In the genomic region with DNA sequence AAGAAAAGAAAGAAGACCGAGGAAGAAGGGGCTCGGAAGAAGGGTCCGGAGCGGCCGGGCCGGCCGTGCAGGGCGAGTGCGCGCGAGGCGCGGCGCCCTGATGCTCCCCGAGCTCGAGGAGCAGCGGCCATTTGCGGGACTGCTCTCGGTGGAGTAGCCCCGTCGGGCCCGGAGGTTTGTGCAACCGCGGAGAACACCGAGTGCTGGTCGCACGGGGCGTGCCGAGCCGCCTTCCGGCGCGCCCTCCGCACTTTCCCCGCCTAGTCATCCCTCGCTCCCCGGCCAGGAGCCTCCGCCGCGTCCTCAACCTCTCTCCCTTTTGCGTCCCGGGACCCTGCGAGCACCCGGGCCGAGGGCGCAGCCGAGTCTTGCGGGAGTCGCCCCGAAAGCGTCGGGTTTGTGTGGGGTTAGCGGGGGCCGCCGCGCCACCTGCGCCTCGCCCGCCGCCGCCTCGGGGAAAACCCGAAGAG, we compare ENCODE assay signal across 7 cellular contexts.
DNase-seq lines count a peak whose midpoint lies in the region; ATAC-seq and TF ChIP-seq lines count a peak whose summit lies in the region.

No MANE protein-coding gene starts in this region.

- no peaks in the 10 kb centered on the region for H4K20me1 ChIP-seq in OCI-LY7 (ENCODE audit: insufficient read depth, low read length)
- no peaks in the 10 kb centered on the region for H4K20me1 ChIP-seq in PC-9 (ENCODE audit: insufficient read depth)

- H3K27ac ChIP-seq in right cardiac atrium (ENCODE audit: low read length) = no peak overlapping the region
- H3K27ac ChIP-seq in sigmoid colon = no peak overlapping the region
- H3K27ac ChIP-seq in OCI-LY7 (ENCODE audit: low read depth, low read length, poor library complexity, severe bottlenecking) = no peak overlapping the region
- H3K27ac ChIP-seq in PC-9 = no peak overlapping the region

- CTCF ChIA-PET in WTC11 (lab: Charles Lee) = no interaction called here
- CTCF ChIA-PET in OCI-LY7 (lab: Charles Lee; ENCODE audit: unreplicated experiment) = no interaction called here
- CTCF ChIA-PET in PC-9 (lab: Charles Lee) = no interaction called here

- H3K4me3 ChIP-seq in H7 (ENCODE audit: insufficient read depth, low read depth, low read length) (peak overlapping the region; percentile 36), right cardiac atrium (ENCODE audit: low read length) (peak overlapping the region; percentile 9), sigmoid colon (peak overlapping the region in 3 of 4 donors; percentile 9 to 35 (median 31)), OCI-LY7 (ENCODE audit: low read depth, low read length, poor library complexity, severe bottlenecking) (no peak overlapping the region), PC-9 (no peak overlapping the region)

- ATAC-seq in WTC11 (peak; percentile 70), right cardiac atrium (peak in 1 of 2 donors; percentile 64), HG03520 (IDR thresholded peaks at IDR 0.05; ENCODE audit: unreplicated experiment) (no peak)

- 2% methylated on average over 48 of the region's 63 CpGs for WGBS in right cardiac atrium
- 1% methylated on average over 63 of the region's 63 CpGs for WGBS in sigmoid colon, 2 donors

- intact Hi-C loops in right cardiac atrium (cut with DNase I) (no loop called here), sigmoid colon (cut with DNase I) (no loop called here), OCI-LY7 (cut with micrococcal nuclease; ENCODE audit: unreplicated experiment) (no loop called here), PC-9 (cut with micrococcal nuclease; ENCODE audit: unreplicated experiment) (no loop called here)

- no peaks in the 10 kb centered on the region for H3K79me2 ChIP-seq in OCI-LY7 (ENCODE audit: insufficient read depth, low read depth, low read length)
- H3K79me2 ChIP-seq in PC-9 (ENCODE audit: low read depth) = no peaks in the 10 kb centered on the region

- H2AFZ ChIP-seq in OCI-LY7 (ENCODE audit: low read length) = no peak overlapping the region
- H2AFZ ChIP-seq in PC-9 = no peak overlapping the region

- no peak overlapping the region for H3K27ac Mint-ChIP-seq in WTC11

- POLR2A ChIA-PET in WTC11 (lab: Charles Lee) (no interaction called here), OCI-LY7 (lab: Charles Lee) (no interaction called here), PC-9 (lab: Charles Lee; ENCODE audit: unreplicated experiment) (no interaction called here)

- H3K27me3 Mint-ChIP-seq in WTC11 (ENCODE audit: low read depth) = peaks cover 52% of the 10 kb centered on the region

- H3K27me3 ChIP-seq in H7 (ENCODE audit: control insufficient read depth, insufficient read depth, low read length) (peaks cover 14% of the 10 kb centered on the region; the same call in 1 of the 2 replicates), right cardiac atrium (ENCODE audit: control insufficient read depth, insufficient read depth) (no peaks in the 10 kb centered on the region), sigmoid colon (peaks cover 0 to 11% (median 0%) of the 10 kb centered on the region in 3 donors), PC-9 (ENCODE audit: insufficient read depth, low read depth) (no peaks in the 10 kb centered on the region)

- no peaks in the 10 kb centered on the region for H3F3A ChIP-seq in PC-9 (ENCODE audit: insufficient read depth, low read depth)

- peaks cover 10% of the 10 kb centered on the region; the same call in 1 of the 2 replicates for H3K9me3 Mint-ChIP-seq in WTC11

- H3K36me3 ChIP-seq in H7 (replicated peaks; ENCODE audit: control insufficient read depth, insufficient read depth, low read length) (no peaks in the 10 kb centered on the region), sigmoid colon (no peaks in the 10 kb centered on the region), OCI-LY7 (ENCODE audit: insufficient read depth, low read length) (no peaks in the 10 kb centered on the region), PC-9 (ENCODE audit: low read depth) (no peaks in the 10 kb centered on the region)

- H3K4me2 ChIP-seq in OCI-LY7 (ENCODE audit: low read length) (no peak overlapping the region), PC-9 (no peak overlapping the region)

- no peak for TF ChIP-seq EP300 in sigmoid colon (IDR thresholded peaks at IDR 0.05)

- H3K4me3 Mint-ChIP-seq in WTC11 = peak overlapping the region; percentile 67

- no peak for TF ChIP-seq POLR2A in sigmoid colon (IDR thresholded peaks at IDR 0.05)

- no peaks in the 10 kb centered on the region for H3K4me1 ChIP-seq in right cardiac atrium (ENCODE audit: control insufficient read depth, insufficient read depth, low read length)
- no peaks in the 10 kb centered on the region for H3K4me1 ChIP-seq in sigmoid colon
- no peaks in the 10 kb centered on the region for H3K4me1 ChIP-seq in OCI-LY7 (ENCODE audit: insufficient read depth, low read length, poor library complexity, severe bottlenecking)
- no peaks in the 10 kb centered on the region for H3K4me1 ChIP-seq in PC-9 (replicated peaks; ENCODE audit: insufficient read depth)

- H3K9me2 ChIP-seq in OCI-LY7 (ENCODE audit: insufficient read depth, low read length) = no peaks in the 10 kb centered on the region
- no peaks in the 10 kb centered on the region for H3K9me2 ChIP-seq in PC-9 (ENCODE audit: insufficient read depth)

- no peaks in the 10 kb centered on the region for H3K4me1 Mint-ChIP-seq in WTC11

- BruUV-seq in OCI-LY7 (replicated peaks; lab: Mats Ljungman, UMichigan) = no TSS peak
- BruUV-seq in PC-9 (replicated peaks; lab: Mats Ljungman, UMichigan) = no TSS peak

- H3K9me3 ChIP-seq in right cardiac atrium (ENCODE audit: control insufficient read depth, low read length) = no peaks in the 10 kb centered on the region
- no peaks in the 10 kb centered on the region for H3K9me3 ChIP-seq in sigmoid colon
- H3K9me3 ChIP-seq in OCI-LY7 (ENCODE audit: low read length) = no peaks in the 10 kb centered on the region
- no peaks in the 10 kb centered on the region for H3K9me3 ChIP-seq in PC-9 (ENCODE audit: insufficient read depth, low read depth)

- peak; percentile 11 for DNase-seq in H7
- DNase-seq in WTC11 (ENCODE audit: low spot score) = peak; percentile 15
- DNase-seq in right cardiac atrium = peak in 1 of 3 donors; percentile 32
- no peak for DNase-seq in sigmoid colon
- no peak for DNase-seq in OCI-LY7 (ENCODE audit: low spot score)
- no peak for DNase-seq in PC-9

- TF ChIP-seq CTCF in WTC11 (IDR thresholded peaks at IDR 0.05) (no peak), sigmoid colon (IDR thresholded peaks at IDR 0.05) (no peak), OCI-LY7 (conservative IDR thresholded peaks at IDR 0.05; ENCODE audit: low read length) (no peak), PC-9 (conservative IDR thresholded peaks at IDR 0.05) (no peak)

- H3K36me3 Mint-ChIP-seq in WTC11 = no peaks in the 10 kb centered on the region; the same call in 1 of the 2 replicates

TF ChIP-seq in WTC11, 78 proteins besides CTCF, POLR2A, EP300 and RAD21 (continues in another document):
- TF ChIP-seq, protein P1, sequence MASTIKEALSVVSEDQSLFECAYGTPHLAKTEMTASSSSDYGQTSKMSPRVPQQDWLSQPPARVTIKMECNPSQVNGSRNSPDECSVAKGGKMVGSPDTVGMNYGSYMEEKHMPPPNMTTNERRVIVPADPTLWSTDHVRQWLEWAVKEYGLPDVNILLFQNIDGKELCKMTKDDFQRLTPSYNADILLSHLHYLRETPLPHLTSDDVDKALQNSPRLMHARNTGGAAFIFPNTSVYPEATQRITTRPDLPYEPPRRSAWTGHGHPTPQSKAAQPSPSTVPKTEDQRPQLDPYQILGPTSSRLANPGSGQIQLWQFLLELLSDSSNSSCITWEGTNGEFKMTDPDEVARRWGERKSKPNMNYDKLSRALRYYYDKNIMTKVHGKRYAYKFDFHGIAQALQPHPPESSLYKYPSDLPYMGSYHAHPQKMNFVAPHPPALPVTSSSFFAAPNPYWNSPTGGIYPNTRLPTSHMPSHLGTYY (CRISPR knock-in tag; IDR thresholded peaks at IDR 0.05) = no peak
- no peak for TF ChIP-seq ZSCAN18 (CRISPR knock-in tag; IDR thresholded peaks at IDR 0.05)
- TF ChIP-seq, protein P2, sequence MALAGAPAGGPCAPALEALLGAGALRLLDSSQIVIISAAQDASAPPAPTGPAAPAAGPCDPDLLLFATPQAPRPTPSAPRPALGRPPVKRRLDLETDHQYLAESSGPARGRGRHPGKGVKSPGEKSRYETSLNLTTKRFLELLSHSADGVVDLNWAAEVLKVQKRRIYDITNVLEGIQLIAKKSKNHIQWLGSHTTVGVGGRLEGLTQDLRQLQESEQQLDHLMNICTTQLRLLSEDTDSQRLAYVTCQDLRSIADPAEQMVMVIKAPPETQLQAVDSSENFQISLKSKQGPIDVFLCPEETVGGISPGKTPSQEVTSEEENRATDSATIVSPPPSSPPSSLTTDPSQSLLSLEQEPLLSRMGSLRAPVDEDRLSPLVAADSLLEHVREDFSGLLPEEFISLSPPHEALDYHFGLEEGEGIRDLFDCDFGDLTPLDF (CRISPR knock-in tag; IDR thresholded peaks at IDR 0.05) = no peak
- no peak for TF ChIP-seq SMAD3 (CRISPR knock-in tag; IDR thresholded peaks at IDR 0.05; ENCODE audit: borderline replicate concordance)

Comparison
In these comparisons a context has a peak if more than half of its experiments do, and no peak if none do; other contexts are left out.
1. DNase-seq: peak in H7 (single experiment) and WTC11 (single experiment); none in sigmoid colon (single experiment), OCI-LY7 (single experiment) and PC-9 (0 of 2).
2. H3K4me3 ChIP-seq: peak in H7 (single experiment), right cardiac atrium (single experiment) and sigmoid colon (3 of 4); none in OCI-LY7 (single experiment) and PC-9 (single experiment).